Comparison of ENCODE assay signal across 1 cellular context in genomic region chr7:129604021-129604420, GRCh38.
A peak's percentile ranks its signal among the peaks of the same experiment; 100 is the strongest.
TF ChIP-seq lines count a peak whose summit lies in the region.

No MANE protein-coding gene starts in this region.

TF ChIP-seq in HEK293, 187 proteins besides CTCF, POLR2A, EP300 and RAD21 (continued from another document):
- 0 out of 2 replicates have a peak, but pooled peaks have one; percentile 39 for TF ChIP-seq ZNF280D (tag by site-specific recombination; IDR thresholded peaks at IDR 0.05)
